ENCODE assay signal across 9 cellular contexts in genomic region chr14:55297611-55298323, GRCh38. TPM values are rescaled to one million over a fixed set of nuclear protein-coding genes. Genes with fewer than 3 reads are reported as not detected.
DNase-seq lines count a peak whose midpoint lies in the region; ATAC-seq, FAIRE-seq and TF ChIP-seq lines count a peak whose summit lies in the region.
"Had no signal": no experiment of that assay in that cellular context is flagged by ENCODE, and none has a peak within 500 bp of the region (broad histone marks: within the 10 kb centered on the region; RNA-seq: fewer than 3 reads in every experiment).

No MANE protein-coding gene starts in this region.

- H3K27me3 Mint-ChIP-seq in activated T-helper 2 cell treated with anti-CD3 and anti-CD28 coated beads, Interferon-gamma antibody, Interleukin-2, Interleukin-4, amounts not matched to agents 10 μg/mL and 5 μg/mL and 100 μg/mL, durations not matched to agents 14 hours and 24 hours and 36 hours (ENCODE audit: low read depth), result no peaks in the 10 kb centered on the region

- H3K36me3 ChIP-seq in mucosa of rectum (ENCODE audit: control insufficient read depth in 2 of 2, insufficient read depth in 2 of 2, low read length in 2 of 2), result peaks cover 2 to 3% of the 10 kb centered on the region in 2 donors

- DNase-seq in GM12891 (ENCODE audit: insufficient read length, low spot score), result peak; percentile 19
- DNase-seq in activated T-helper 2 cell treated with anti-CD3 and anti-CD28 coated beads, Interferon-gamma antibody, Interleukin-2, Interleukin-4, amounts not matched to agents 10 μg/mL and 5 μg/mL and 100 μg/mL, durations not matched to agents 14 hours and 24 hours and 36 hours (ENCODE audit: low spot score), result no peak
- no peak for DNase-seq in GM19238 (ENCODE audit: insufficient read length, low spot score)
- DNase-seq in SK-N-DZ (ENCODE audit: low spot score), result no peak
- DNase-seq in AG08395 (ENCODE audit: low spot score), result no peak
- DNase-seq: amygdala had no signal

- H3K27me3 ChIP-seq in mucosa of rectum (ENCODE audit: control insufficient read depth in 2 of 2, insufficient read depth in 2 of 2, low read length in 2 of 2), result no peaks in the 10 kb centered on the region

- no peaks in the 10 kb centered on the region for H3K9me3 ChIP-seq in mucosa of rectum (ENCODE audit: control insufficient read depth in 2 of 2, low read length in 2 of 2)

- H3K4me3 ChIP-seq in mucosa of rectum (ENCODE audit: low read length in 2 of 2), result peak overlapping the region in 1 of 2 donors; percentile 42

- H3K4me1 Mint-ChIP-seq in activated T-helper 2 cell treated with anti-CD3 and anti-CD28 coated beads, Interferon-gamma antibody, Interleukin-2, Interleukin-4, amounts not matched to agents 10 μg/mL and 5 μg/mL and 100 μg/mL, durations not matched to agents 14 hours and 24 hours and 36 hours (ENCODE audit: low read depth), result peaks cover 60% of the 10 kb centered on the region

- peak overlapping the region; percentile 50 for H3K27ac Mint-ChIP-seq in activated T-helper 2 cell treated with anti-CD3 and anti-CD28 coated beads, Interferon-gamma antibody, Interleukin-2, Interleukin-4, amounts not matched to agents 10 μg/mL and 5 μg/mL and 100 μg/mL, durations not matched to agents 14 hours and 24 hours and 36 hours

- H3K36me3 Mint-ChIP-seq in activated T-helper 2 cell treated with anti-CD3 and anti-CD28 coated beads, Interferon-gamma antibody, Interleukin-2, Interleukin-4, amounts not matched to agents 10 μg/mL and 5 μg/mL and 100 μg/mL, durations not matched to agents 14 hours and 24 hours and 36 hours (ENCODE audit: low read depth), result peaks cover 33% of the 10 kb centered on the region

- TF ChIP-seq POLR2A in GM12891 (IDR thresholded peaks at IDR 0.05; ENCODE audit: low read depth, low read length), result no peak

- ATAC-seq in HG02938 (IDR thresholded peaks at IDR 0.05; ENCODE audit: unreplicated experiment) (peak; percentile 48), GM21717 (IDR thresholded peaks at IDR 0.05; ENCODE audit: unreplicated experiment) (no peak)

- no peaks in the 10 kb centered on the region for H3K9me3 Mint-ChIP-seq in activated T-helper 2 cell treated with anti-CD3 and anti-CD28 coated beads, Interferon-gamma antibody, Interleukin-2, Interleukin-4, amounts not matched to agents 10 μg/mL and 5 μg/mL and 100 μg/mL, durations not matched to agents 14 hours and 24 hours and 36 hours

- FAIRE-seq in GM12891 (lab: Jason Lieb, UNC), result peak; percentile 84

- H3K27ac ChIP-seq in mucosa of rectum (ENCODE audit: low read depth in 2 of 2, low read length in 2 of 2), result peak overlapping the region; percentile 35 to 69

- H3K9ac ChIP-seq in mucosa of rectum (ENCODE audit: low read depth in 1 of 2, low read length in 2 of 2), result peak overlapping the region in 1 of 2 donors; percentile 20

- H3K4me1 ChIP-seq in mucosa of rectum (ENCODE audit: control insufficient read depth in 2 of 2, insufficient read depth in 2 of 2, low read length in 2 of 2), result peaks cover 7 to 9% of the 10 kb centered on the region in 2 donors

- intact Hi-C loops in activated T-helper 2 cell treated with anti-CD3 and anti-CD28 coated beads, Interferon-gamma antibody, Interleukin-2, Interleukin-4, amounts not matched to agents 10 μg/mL and 5 μg/mL and 100 μg/mL, durations not matched to agents 14 hours and 24 hours and 36 hours (cut with micrococcal nuclease), result no loop called here

- no peak overlapping the region for H3K4me3 Mint-ChIP-seq in activated T-helper 2 cell treated with anti-CD3 and anti-CD28 coated beads, Interferon-gamma antibody, Interleukin-2, Interleukin-4, amounts not matched to agents 10 μg/mL and 5 μg/mL and 100 μg/mL, durations not matched to agents 14 hours and 24 hours and 36 hours (ENCODE audit: low read depth)

TF ChIP-seq in GM12891, 5 proteins besides CTCF, POLR2A, EP300 and RAD21:
- TF ChIP-seq SPI1 (IDR thresholded peaks at IDR 0.05; ENCODE audit: low read depth, low read length) (no peak), TAF1 (IDR thresholded peaks at IDR 0.05; ENCODE audit: low read depth, low read length) (no peak), POU2F2 (IDR thresholded peaks at IDR 0.05; ENCODE audit: low read depth, low read length) (no peak), PAX5 (IDR thresholded peaks at IDR 0.05; ENCODE audit: insufficient read depth, low read length, severe bottlenecking) (no peak), POLR2AphosphoS5 (IDR thresholded peaks at IDR 0.05; ENCODE audit: low read depth, low read length) (no peak)

RNA-seq across cellular contexts. Expression of gene FBXO34, which starts 26.5 kb away (rescaled TPM):
- 8.2 TPM for polyA plus RNA-seq in GM12891 (2012; ENCODE audit: low read depth, missing spikeins)
- 19.7 and 23.0 TPM in 2 replicates for total RNA-seq in activated T-helper 2 cell treated with anti-CD3 and anti-CD28 coated beads, Interferon-gamma antibody, Interleukin-2, Interleukin-4, amounts not matched to agents 10 μg/mL and 5 μg/mL and 100 μg/mL, durations not matched to agents 14 hours and 24 hours and 36 hours
- polyA plus RNA-seq in SK-N-DZ (2014; cell fraction: cytosol; rRNA removed), result 18.1 and 19.1 TPM in 2 replicates
- polyA plus RNA-seq in SK-N-DZ (2014; cell fraction: nucleus; rRNA removed), result 14.7 TPM in 2 replicates
